Comparison of ENCODE assay signal across 10 cellular contexts in the genomic region with DNA sequence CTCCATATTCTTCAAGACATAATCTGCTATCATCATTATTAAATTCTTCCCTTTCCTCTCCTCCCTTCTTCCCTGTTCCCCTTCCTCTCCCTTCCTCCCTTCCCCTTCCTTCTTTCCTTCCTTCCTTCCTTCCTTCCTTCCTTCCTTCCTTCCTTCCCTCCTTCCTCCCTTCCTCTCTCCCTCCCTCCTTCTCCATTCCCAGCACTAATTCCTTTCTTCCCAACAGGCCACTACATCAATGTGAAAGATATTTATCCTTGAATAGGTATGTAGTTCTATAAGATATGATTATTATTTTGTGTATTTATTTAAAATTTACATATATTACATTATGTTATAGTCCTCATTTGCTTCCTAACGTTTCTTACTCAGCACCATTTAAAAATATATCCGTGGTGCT. TPM values are rescaled to one million over a fixed set of nuclear protein-coding genes. Genes with fewer than 3 reads are reported as not detected.
"Had no signal": no experiment of that assay in that cellular context is flagged by ENCODE, and none has a peak within 500 bp of the region (broad histone marks: within the 10 kb centered on the region; RNA-seq: fewer than 3 reads in every experiment).

No MANE protein-coding gene starts in this region.

- H3K4me3 ChIP-seq: GM23338 had no signal

- FAIRE-seq: H1, H54, HTR-8/SVneo had no signal

- H3K4me2 ChIP-seq: GM23338 had no signal

- DNase-seq: H9, HCEC 1CT, HFFc6, KG1 had no signal

RNA-seq across cellular contexts. Expression of a gene that starts 18.4 kb away (rescaled TPM):
- total RNA-seq: GM23338, H1, H9, HFFc6, HT-29 had no signal
- polyA plus RNA-seq: GM23338, H1, IgD-negative memory B cell had no signal

RNA-seq across cellular contexts. Expression of a gene that starts 34.2 kb away (rescaled TPM):
- total RNA-seq: HT-29 had no signal
- polyA plus RNA-seq: IgD-negative memory B cell had no signal
